ENCODE assay signal across 8 cellular contexts in the genomic region with DNA sequence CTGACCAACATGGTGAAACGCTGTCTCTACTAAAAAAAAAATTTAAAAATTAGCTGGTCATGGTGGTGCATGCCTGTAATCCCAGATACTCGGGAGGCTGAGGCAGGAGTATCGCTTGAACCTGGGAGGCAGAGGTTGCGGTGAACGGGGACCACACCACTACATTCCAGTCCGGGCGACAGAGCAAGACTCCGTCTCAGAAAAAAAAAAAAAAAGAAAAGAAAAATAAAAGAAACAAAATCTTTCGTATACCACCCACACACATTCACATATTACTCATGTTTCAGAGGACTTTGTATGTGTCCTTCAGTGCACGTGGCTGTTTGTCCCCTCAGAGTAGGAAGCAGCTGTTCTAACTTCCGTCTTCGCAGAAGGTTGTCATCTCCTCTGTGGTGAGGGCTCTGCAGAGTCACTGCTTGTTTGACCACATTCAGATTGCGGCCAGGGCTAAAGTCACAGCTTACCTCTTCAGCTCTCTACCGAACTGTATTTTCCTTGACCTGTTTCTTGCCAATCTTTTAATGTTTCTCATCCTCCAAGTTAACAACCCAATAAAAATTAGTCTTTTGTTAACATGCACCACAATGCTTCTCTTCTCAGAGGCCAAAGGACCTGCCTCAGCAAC. TPM values are rescaled to one million over a fixed set of nuclear protein-coding genes. Genes with fewer than 3 reads are reported as not detected.
DNase-seq lines count a peak whose midpoint lies in the region; ATAC-seq and TF ChIP-seq lines count a peak whose summit lies in the region.

No MANE protein-coding gene starts in this region.

- peaks cover 2% of the 10 kb centered on the region for H3K27me3 Mint-ChIP-seq in activated B cell treated with CpG ODN at 0.5 μM for 24 hours

- peak overlapping the region; percentile 44 for H3K4me3 Mint-ChIP-seq in activated B cell treated with CpG ODN at 0.5 μM for 24 hours

- H3K36me3 Mint-ChIP-seq in activated B cell treated with CpG ODN at 0.5 μM for 24 hours (ENCODE audit: low read depth): no peaks in the 10 kb centered on the region

- POLR2A ChIA-PET in activated B cell treated with CpG ODN at 0.5 μM for 24 hours (lab: Charles Lee): interaction anchor here (0.7 to 1.6 kb wide), 3 partner anchors 33 to 36 kb away, joined by 3 to 6 read pairs (median 3); no protein-coding TSS in a partner anchor

- TF ChIP-seq CTCF in activated B cell treated with CpG ODN at 0.5 μM for 24 hours (IDR thresholded peaks at IDR 0.05): no peak

- peaks cover 29% of the 10 kb centered on the region for H3K4me1 Mint-ChIP-seq in activated B cell treated with CpG ODN at 0.5 μM for 24 hours

- ATAC-seq in HG03135 (IDR thresholded peaks at IDR 0.05; ENCODE audit: unreplicated experiment): peak; percentile 94
- ATAC-seq in activated B cell treated with CpG ODN at 0.5 μM for 24 hours (ENCODE audit: low read depth): peak; percentile 94
- peak; percentile 87 for ATAC-seq in sciatic nerve

- CTCF ChIA-PET in activated B cell treated with CpG ODN at 0.5 μM for 24 hours (lab: Charles Lee): no interaction called here

- H3K27ac Mint-ChIP-seq in activated B cell treated with CpG ODN at 0.5 μM for 24 hours: peak overlapping the region; percentile 74

- H3K9me3 Mint-ChIP-seq in activated B cell treated with CpG ODN at 0.5 μM for 24 hours: no peaks in the 10 kb centered on the region

- peak; percentile 22 for DNase-seq in stimulated activated CD4-positive, alpha-beta T cell treated with anti-CD3 and anti-CD28 coated beads, Interleukin-15, amount 100 ng/mL, for 24 hours
- DNase-seq in stimulated activated CD4-positive, alpha-beta T cell treated with anti-CD3 and anti-CD28 coated beads, Interleukin-12 subunit alpha, Interleukin-12 subunit beta, amount 100 ng/mL, for 4 hours: no peak
- DNase-seq in activated B cell treated with CpG ODN at 0.5 μM for 24 hours: no peak
- no peak for DNase-seq in sciatic nerve (ENCODE audit: low spot score)
- no peak for DNase-seq in DMS79 treated with DMSO at 0.1 percent for 48 hours (lab: John Stamatoyannopoulos, UW)
- no peak for DNase-seq in cerebellum (ENCODE audit: low spot score)
- DNase-seq in superior temporal gyrus (ENCODE audit: extremely low spot score): no peak

- intact Hi-C loops in activated B cell treated with CpG ODN at 0.5 μM for 24 hours (cut with micrococcal nuclease) (loop anchor here (1.0 kb wide), 1 partner anchor 33 kb away; no protein-coding TSS in a partner anchor), sciatic nerve (cut with DNase I) (no loop called here)

RNA-seq across cellular contexts. Expression of a gene that starts 36.6 kb away (rescaled TPM):
- total RNA-seq in activated B cell treated with CpG ODN at 0.5 μM for 24 hours (90.3 and 91.0 TPM in 2 replicates), sciatic nerve (48.6 TPM), cerebellum (26.4 TPM)
